26 cellular contexts compared by ENCODE assay signal in the genomic region with DNA sequence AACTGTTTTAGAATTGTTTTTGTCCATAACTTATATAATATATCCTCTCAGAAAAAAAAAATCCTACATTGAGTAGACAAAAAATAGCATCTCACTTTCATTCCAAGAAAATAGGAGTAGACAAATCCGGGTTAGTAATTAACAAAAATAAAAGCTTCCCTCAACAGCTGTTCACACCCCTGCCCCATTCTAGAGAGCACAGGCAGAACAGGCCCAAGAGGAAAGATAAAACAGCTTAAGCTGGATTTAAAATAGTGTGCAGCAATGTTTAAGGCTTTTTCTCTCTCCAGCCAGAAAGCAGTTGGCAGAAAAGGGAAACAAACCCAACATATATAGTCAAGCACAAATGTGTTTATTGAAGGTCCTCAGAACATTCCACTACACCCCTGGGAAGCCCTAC.
"Had no signal": no experiment of that assay in that cellular context is flagged by ENCODE, and none has a peak within 500 bp of the region (broad histone marks: within the 10 kb centered on the region; RNA-seq: fewer than 3 reads in every experiment).

No MANE protein-coding gene starts in this region.

- H3K4me1 Mint-ChIP-seq: naive thymus-derived CD8-positive, alpha-beta T cell; stimulated activated effector memory CD8-positive, alpha-beta T cell treated with anti-CD3 and anti-CD28 coated beads, Interleukin-12 subunit alpha, Interleukin-12 subunit beta, amount 100 ng/mL, for 72 hours had no signal

- H3K36me3 Mint-ChIP-seq: mesothelial cell of epicardium; stimulated activated effector memory CD8-positive, alpha-beta T cell treated with anti-CD3 and anti-CD28 coated beads, Interleukin-12 subunit alpha, Interleukin-12 subunit beta, amount 100 ng/mL, for 72 hours had no signal

- H3K27ac Mint-ChIP-seq: mesothelial cell of epicardium; naive thymus-derived CD8-positive, alpha-beta T cell; stimulated activated effector memory CD8-positive, alpha-beta T cell treated with anti-CD3 and anti-CD28 coated beads, Interleukin-12 subunit alpha, Interleukin-12 subunit beta, amount 100 ng/mL, for 72 hours; stimulated activated naive CD8-positive, alpha-beta T cell treated with anti-CD3 and anti-CD28 coated beads, Interleukin-15, Interleukin-2, amounts not matched to agents 100 ng/mL and 50 ng/mL, for 24 hours had no signal

- H3K4me3 ChIP-seq: heart right ventricle, hepatocyte, left ventricle myocardium inferior, lung, spleen, thyroid gland, transverse colon, upper lobe of left lung, vagina had no signal

- H3K4me1 ChIP-seq: left ventricle myocardium inferior, parathyroid adenoma, spleen, upper lobe of left lung had no signal

- H3K9me3 ChIP-seq: neutrophil, thyroid gland, transverse colon, upper lobe of left lung, vagina had no signal

- H3K27ac ChIP-seq: heart right ventricle, hepatocyte, left ventricle myocardium inferior, neutrophil, parathyroid adenoma, spleen, thyroid gland, transverse colon, upper lobe of left lung, vagina had no signal

- DNase-seq: heart right ventricle; islet precursor cell; left ventricle myocardium inferior; mesendoderm; naive thymus-derived CD8-positive, alpha-beta T cell; occipital lobe; retina; right cardiac atrium; small intestine; spleen; stimulated activated CD4-positive, alpha-beta T cell treated with anti-CD3 and anti-CD28 coated beads, Interleukin-4, amount 100 ng/mL, for 24 hours; stimulated activated naive CD4-positive, alpha-beta T cell; thyroid gland; transverse colon; upper lobe of left lung had no signal

- ATAC-seq: heart right ventricle; naive thymus-derived CD8-positive, alpha-beta T cell; right cardiac atrium; sciatic nerve; stimulated activated effector memory CD8-positive, alpha-beta T cell treated with anti-CD3 and anti-CD28 coated beads, Interleukin-12 subunit alpha, Interleukin-12 subunit beta, amount 100 ng/mL, for 72 hours had no signal

- H3K9ac ChIP-seq: parathyroid adenoma had no signal

- H3K4me3 Mint-ChIP-seq: mesothelial cell of epicardium; naive thymus-derived CD8-positive, alpha-beta T cell; nephron; neural crest cell; stimulated activated effector memory CD8-positive, alpha-beta T cell treated with anti-CD3 and anti-CD28 coated beads, Interleukin-12 subunit alpha, Interleukin-12 subunit beta, amount 100 ng/mL, for 72 hours; stimulated activated naive CD8-positive, alpha-beta T cell treated with anti-CD3 and anti-CD28 coated beads, Interleukin-15, Interleukin-2, amounts not matched to agents 100 ng/mL and 50 ng/mL, for 24 hours had no signal

- H3K36me3 ChIP-seq: heart right ventricle, left ventricle myocardium inferior, neutrophil, spleen, thyroid gland, transverse colon, upper lobe of left lung, vagina had no signal

- H3K27me3 ChIP-seq: heart right ventricle, hepatocyte, neutrophil, spleen, thyroid gland, transverse colon, upper lobe of left lung, vagina had no signal
